In genomic region chr17:31582151-31582907, GRCh38 we compare ENCODE assay signal across 7 cellular contexts.
DNase-seq lines count a peak whose midpoint lies in the region; ATAC-seq and TF ChIP-seq lines count a peak whose summit lies in the region.

No MANE protein-coding gene starts in this region.

- no peaks in the 10 kb centered on the region for H3K4me1 Mint-ChIP-seq in H9

- H2BK12ac ChIP-seq in H9 (ENCODE audit: insufficient read length, low read depth, low read length) = no peak overlapping the region

- H4K8ac ChIP-seq in H9 (replicated peaks; ENCODE audit: insufficient read length, low read depth, low read length) = no peak overlapping the region

- H2BK20ac ChIP-seq in H9 (ENCODE audit: low read depth, low read length, poor library complexity, severe bottlenecking) = no peak overlapping the region

- H3K36me3 Mint-ChIP-seq in H9 (ENCODE audit: insufficient read depth in 1 of 3, low read depth in 3 of 3) = no peaks in the 10 kb centered on the region

- H3K4me1 ChIP-seq in H9 (ENCODE audit: insufficient read depth, low read length) (no peaks in the 10 kb centered on the region), adipocyte (ENCODE audit: control insufficient read depth, insufficient read depth, low read length) (peaks cover 66% of the 10 kb centered on the region), left lung (peaks cover 28 to 76% of the 10 kb centered on the region in 2 donors), thoracic aorta (ENCODE audit: control insufficient read depth in 1 of 2, low read depth in 2 of 2) (peaks cover 42 to 67% of the 10 kb centered on the region in 2 donors)

- no peak overlapping the region for H2AK5ac ChIP-seq in H9 (ENCODE audit: insufficient read length, low read length)

- H3K23me2 ChIP-seq in H9 (ENCODE audit: insufficient read length, low read depth, low read length, poor library complexity, severe bottlenecking) = no peaks in the 10 kb centered on the region

- H3K27ac ChIP-seq in H9 (ENCODE audit: insufficient read length, low read depth, low read length) = no peak overlapping the region
- peak overlapping the region; percentile 81 to 95 for H3K27ac ChIP-seq in left lung
- H3K27ac ChIP-seq in thoracic aorta = peak overlapping the region; percentile 87 to 90

- H3K18ac ChIP-seq in H9 (ENCODE audit: insufficient read length, low read depth, low read length) = no peak overlapping the region

- H3K23ac ChIP-seq in H9 (ENCODE audit: insufficient read length, low read depth, low read length) = no peak overlapping the region

- no peak overlapping the region for H3T11ph ChIP-seq in H9 (ENCODE audit: low read length)

- peak; percentile 51 for ATAC-seq in left lung
- ATAC-seq in thoracic aorta (ENCODE audit: insufficient number of reproducible peaks, low FRiP score, low read depth) = no peak
- ATAC-seq in GM21360 (IDR thresholded peaks at IDR 0.05; ENCODE audit: unreplicated experiment) = no peak

- DNase-seq in H9 (peak; percentile 28), adipocyte (ENCODE audit: low read depth) (peak; percentile 64), left lung (peak; percentile 73 to 88), thoracic aorta (ENCODE audit: low spot score) (no peak), activated T-cell treated with anti-CD3 and anti-CD28 coated beads for 4 hours (no peak)
- no peak for DNase-seq in stimulated activated CD4-positive, alpha-beta T cell treated with anti-CD3 and anti-CD28 coated beads, Interleukin-15, amount 100 ng/mL, for 24 hours

- H3K4me3 ChIP-seq in adipocyte (ENCODE audit: low read length) (peak overlapping the region; percentile 17), left lung (no peak overlapping the region), thoracic aorta (peak overlapping the region; percentile 62)

- no peak overlapping the region for H2BK5ac ChIP-seq in H9 (ENCODE audit: insufficient read length, low read length)

- H3K36me3 ChIP-seq in adipocyte (ENCODE audit: control insufficient read depth, insufficient read depth, low read length, severe bottlenecking) = peaks cover 62% of the 10 kb centered on the region
- no peaks in the 10 kb centered on the region for H3K36me3 ChIP-seq in left lung
- H3K36me3 ChIP-seq in thoracic aorta = no peaks in the 10 kb centered on the region

- no peaks in the 10 kb centered on the region for H3K79me2 ChIP-seq in H9 (ENCODE audit: insufficient read depth, low read length)

- no peak overlapping the region for H3K56ac ChIP-seq in H9 (ENCODE audit: insufficient read length, low read depth, low read length)

- TF ChIP-seq CTCF in H9 (conservative IDR thresholded peaks at IDR 0.05) (no peak), left lung (IDR thresholded peaks at IDR 0.05) (no peak), thoracic aorta (IDR thresholded peaks at IDR 0.05) (no peak)

- H3K9ac ChIP-seq in H9 (ENCODE audit: extremely low read depth, insufficient read length, low read length) (no peak overlapping the region), adipocyte (ENCODE audit: low read length) (peak overlapping the region; percentile 75)

- no peak overlapping the region for H2BK120ac ChIP-seq in H9 (ENCODE audit: low read depth, low read length, poor library complexity, severe bottlenecking)

- H3K9me3 ChIP-seq in H9 (ENCODE audit: control insufficient read depth, low read depth, low read length) (no peaks in the 10 kb centered on the region), adipocyte (ENCODE audit: control insufficient read depth, low read length) (no peaks in the 10 kb centered on the region), left lung (no peaks in the 10 kb centered on the region), thoracic aorta (no peaks in the 10 kb centered on the region)

- no peak overlapping the region for H3K4me3 Mint-ChIP-seq in H9

- WGBS in H9 (ENCODE audit: extremely low coverage, insufficient read length, low lambda C conversion rate) = no CpG with 5 or more reads among the region's 8 CpGs

- no peaks in the 10 kb centered on the region for H3K9me3 Mint-ChIP-seq in H9

- H2AFZ ChIP-seq in H9 (ENCODE audit: low read length) = no peak overlapping the region

- 0 out of 7 replicates have a peak overlapping the region, but pooled peaks of 1 of the 3 experiments have one; percentile 44 for H3K27ac Mint-ChIP-seq in H9

- H3K79me1 ChIP-seq in H9 (ENCODE audit: insufficient read depth, low read depth, low read length, poor library complexity, severe bottlenecking) = no peaks in the 10 kb centered on the region

- no peak overlapping the region for H2BK15ac ChIP-seq in H9 (ENCODE audit: low read depth, low read length)

- no peak overlapping the region for H4K91ac ChIP-seq in H9 (ENCODE audit: insufficient read length, low read depth, low read length)

- no peak overlapping the region for H3K4ac ChIP-seq in H9 (ENCODE audit: low read depth, low read length)

- H4K20me1 ChIP-seq in H9 (ENCODE audit: control insufficient read depth, insufficient read depth, insufficient read length) = no peaks in the 10 kb centered on the region

- no peak overlapping the region for H3K14ac ChIP-seq in H9 (ENCODE audit: insufficient read depth, low read length)

- intact Hi-C loops in left lung (cut with DNase I) = no loop called here

- H3K27me3 ChIP-seq in H9 (ENCODE audit: insufficient read depth, low read length) (no peaks in the 10 kb centered on the region), adipocyte (replicated peaks; ENCODE audit: control insufficient read depth, insufficient read depth, low read length) (no peaks in the 10 kb centered on the region), left lung (no peaks in the 10 kb centered on the region), thoracic aorta (replicated peaks; ENCODE audit: insufficient read depth) (no peaks in the 10 kb centered on the region)

- H3K4me2 ChIP-seq in H9 (ENCODE audit: insufficient read depth, insufficient read length, low read length) = no peak overlapping the region

- no peak overlapping the region for H4K5ac ChIP-seq in H9 (ENCODE audit: insufficient read length, low read depth, low read length)

- H3K27me3 Mint-ChIP-seq in H9 (ENCODE audit: low read depth) = no peaks in the 10 kb centered on the region; the same call in none of the 2 replicates

Comparison
In these comparisons a context has a peak if more than half of its experiments do, and no peak if none do; other contexts are left out.
1. DNase-seq: peak in H9 (single experiment), adipocyte (single experiment) and left lung (2 of 2); none in thoracic aorta (single experiment), activated T-cell treated with anti-CD3 and anti-CD28 coated beads for 4 hours (single experiment) and stimulated activated CD4-positive, alpha-beta T cell treated with anti-CD3 and anti-CD28 coated beads, Interleukin-15, amount 100 ng/mL, for 24 hours (single experiment).
2. H3K4me3 ChIP-seq: peak in adipocyte (single experiment) and thoracic aorta (single experiment); none in left lung (0 of 2).